14 cellular contexts compared by ENCODE assay signal in genomic region chr16:71834291-71834690, GRCh38. TPM values are rescaled to one million over a fixed set of nuclear protein-coding genes. Genes with fewer than 3 reads are reported as not detected.
DNase-seq lines count a peak whose midpoint lies in the region; ATAC-seq and TF ChIP-seq lines count a peak whose summit lies in the region.
"Had no signal": no experiment of that assay in that cellular context is flagged by ENCODE, and none has a peak within 500 bp of the region (broad histone marks: within the 10 kb centered on the region; RNA-seq: fewer than 3 reads in every experiment).

No MANE protein-coding gene starts in this region.

- peak; percentile 19 for DNase-seq in SK-N-DZ (ENCODE audit: low spot score)
- peak; percentile 51 for DNase-seq in renal cortical epithelial cell (ENCODE audit: low read depth)
- no peak for DNase-seq in stimulated activated CD4-positive, alpha-beta T cell treated with anti-CD3 and anti-CD28 coated beads, Interleukin-1b, Interleukin-23, amount 100 ng/mL, for 48 hours
- DNase-seq: AML-193; Caco-2; Calu3; CD4-positive, alpha-beta T cell; CD8-positive, alpha-beta T cell; DMS79 treated with DMSO at 0.1 percent for 48 hours; GF-D8 had no signal

- H3K27ac Mint-ChIP-seq in nephron, result peak overlapping the region; percentile 82 to 89 (median 86)
- H3K27ac Mint-ChIP-seq: B cell; CD4-positive, alpha-beta T cell; CD8-positive, alpha-beta T cell had no signal

- no peaks in the 10 kb centered on the region for H3K27me3 Mint-ChIP-seq in nephron (ENCODE audit: low read depth)
- H3K27me3 Mint-ChIP-seq: B cell; CD4-positive, alpha-beta T cell had no signal

- H3K36me3 Mint-ChIP-seq in nephron (ENCODE audit: low read depth), result no peaks in the 10 kb centered on the region
- H3K36me3 Mint-ChIP-seq: CD8-positive, alpha-beta T cell had no signal

- TF ChIP-seq CTCF in nephron (IDR thresholded peaks at IDR 0.05; ENCODE audit: unreplicated experiment in 3 of 3), result no peak

- peaks cover 5% of the 10 kb centered on the region for H3K4me1 Mint-ChIP-seq in nephron
- H3K4me1 Mint-ChIP-seq: B cell had no signal

- no peaks in the 10 kb centered on the region for H3K9me3 Mint-ChIP-seq in nephron
- H3K9me3 Mint-ChIP-seq: CD4-positive, alpha-beta T cell; CD8-positive, alpha-beta T cell had no signal

- no peak for ATAC-seq in GM18909 (IDR thresholded peaks at IDR 0.05; ENCODE audit: poor library complexity, unreplicated experiment)
- ATAC-seq: A549; CD8-positive, alpha-beta T cell had no signal

- H3K4me3 Mint-ChIP-seq in nephron, result no peak overlapping the region
- H3K4me3 Mint-ChIP-seq: B cell; CD4-positive, alpha-beta T cell; CD8-positive, alpha-beta T cell had no signal

RNA-seq across cellular contexts. Expression of gene ATXN1L, which starts 11.5 kb away (rescaled TPM):
- 10.3 and 10.6 TPM in 2 replicates for polyA plus RNA-seq in SK-N-DZ (2014; cell fraction: cytosol; rRNA removed)
- 8.5 and 13.5 TPM in 2 replicates for polyA plus RNA-seq in SK-N-DZ (2014; cell fraction: nucleus; rRNA removed)
- total RNA-seq in renal cortical epithelial cell, result 16.0 and 34.2 TPM in 2 replicates

RNA-seq across cellular contexts. Expression of gene AP1G1, which starts 25.7 kb away (rescaled TPM):
- 32.4 and 44.0 TPM in 2 replicates for polyA plus RNA-seq in SK-N-DZ (2014; cell fraction: cytosol; rRNA removed)
- 48.3 and 49.3 TPM in 2 replicates for polyA plus RNA-seq in SK-N-DZ (2014; cell fraction: nucleus; rRNA removed)
- 78.1 and 118 TPM in 2 replicates for total RNA-seq in renal cortical epithelial cell

RNA-seq across cellular contexts. Expression of gene ZNF821, which starts 49.7 kb away (rescaled TPM):
- polyA plus RNA-seq in SK-N-DZ (2014; cell fraction: cytosol; rRNA removed), result 46.7 and 88.4 TPM in 2 replicates
- 37.9 and 43.1 TPM in 2 replicates for polyA plus RNA-seq in SK-N-DZ (2014; cell fraction: nucleus; rRNA removed)
- 5.7 and 7.2 TPM in 2 replicates for total RNA-seq in renal cortical epithelial cell
